ENCODE assay signal across 9 cellular contexts in the genomic region with DNA sequence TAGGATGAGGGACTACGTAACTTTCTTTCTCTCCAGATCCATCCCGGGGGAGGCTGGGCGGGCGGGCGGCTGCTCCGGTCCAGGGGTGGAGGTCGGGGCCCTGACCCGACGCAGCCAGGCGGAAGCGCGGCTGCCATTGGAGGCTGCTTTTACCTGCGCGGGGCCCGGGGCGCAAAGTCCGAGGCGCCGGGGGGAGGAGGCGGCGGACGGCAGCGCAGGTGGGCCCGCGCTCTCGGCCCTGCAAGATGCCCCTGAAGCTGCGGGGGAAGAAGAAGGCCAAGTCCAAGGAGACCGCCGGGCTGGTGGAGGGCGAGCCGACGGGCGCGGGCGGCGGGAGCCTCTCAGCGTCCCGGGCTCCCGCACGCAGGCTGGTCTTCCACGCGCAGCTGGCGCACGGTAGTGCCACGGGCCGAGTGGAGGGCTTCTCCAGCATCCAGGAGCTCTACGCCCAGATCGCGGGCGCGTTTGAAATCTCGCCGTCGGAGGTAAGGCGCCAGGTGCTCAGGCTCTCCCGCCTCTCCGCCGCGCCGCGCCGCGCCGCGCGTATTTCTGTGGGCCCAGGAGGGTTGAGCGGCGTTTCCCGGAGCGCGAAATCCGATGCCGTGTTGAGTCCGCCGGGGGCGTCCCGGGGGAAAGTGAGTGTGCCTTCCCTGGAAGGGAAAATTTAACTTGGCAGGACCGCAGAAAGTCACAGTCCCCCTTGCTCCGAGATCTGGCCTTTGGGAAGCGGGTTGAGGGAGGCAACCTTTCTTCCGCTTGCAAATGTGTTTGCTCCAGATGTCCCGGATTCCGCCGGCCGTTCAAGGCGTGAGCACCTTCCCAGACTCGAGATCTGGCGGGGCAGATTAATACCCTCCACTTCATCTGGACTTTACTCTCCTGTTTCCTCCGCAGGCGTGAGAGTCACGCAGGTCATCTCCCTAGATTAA. TPM values are rescaled to one million over a fixed set of nuclear protein-coding genes. Genes with fewer than 3 reads are reported as not detected.
DNase-seq lines count a peak whose midpoint lies in the region; FAIRE-seq and TF ChIP-seq lines count a peak whose summit lies in the region.
"Had no signal": no experiment of that assay in that cellular context is flagged by ENCODE, and none has a peak within 500 bp of the region (broad histone marks: within the 10 kb centered on the region; RNA-seq: fewer than 3 reads in every experiment).

A gene with protein sequence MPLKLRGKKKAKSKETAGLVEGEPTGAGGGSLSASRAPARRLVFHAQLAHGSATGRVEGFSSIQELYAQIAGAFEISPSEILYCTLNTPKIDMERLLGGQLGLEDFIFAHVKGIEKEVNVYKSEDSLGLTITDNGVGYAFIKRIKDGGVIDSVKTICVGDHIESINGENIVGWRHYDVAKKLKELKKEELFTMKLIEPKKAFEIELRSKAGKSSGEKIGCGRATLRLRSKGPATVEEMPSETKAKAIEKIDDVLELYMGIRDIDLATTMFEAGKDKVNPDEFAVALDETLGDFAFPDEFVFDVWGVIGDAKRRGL (plus strand): TSS at position 117 of the 929 bp plus-strand sequence. CDS start 129 bp downstream, at position 246.

- peak within 1 kb of the TSS; percentile 53 for H3K27ac ChIP-seq in endothelial cell of umbilical vein (ENCODE audit: insufficient read depth, low read depth, low read length)
- peak within 1 kb of the TSS; percentile 84 to 88 for H3K27ac ChIP-seq in mucosa of rectum (ENCODE audit: low read depth in 2 of 2, low read length in 2 of 2)
- H3K27ac ChIP-seq in testis: peak within 1 kb of the TSS; percentile 67 to 68
- H3K27ac ChIP-seq: BLaER1 treated with 17β-estradiol and CSF1 and Interleukin-3, amounts not matched to agents 10 nM and 100 nM had no signal

- no peaks in the 10 kb centered on the region for H3K79me2 ChIP-seq in endothelial cell of umbilical vein (ENCODE audit: control insufficient read depth, insufficient read depth, low read length)

- TF ChIP-seq CTCF in endothelial cell of umbilical vein (IDR thresholded peaks at IDR 0.05; ENCODE audit: extremely low read depth in 1 of 2, insufficient read depth in 1 of 2, low read depth in 1 of 2, low read length in 2 of 2) (no peak), testis (IDR thresholded peaks at IDR 0.05) (no peak)

- peak within 1 kb of the TSS; percentile 93 for H3K4me2 ChIP-seq in endothelial cell of umbilical vein (ENCODE audit: insufficient read depth, low read length)
- H3K4me2 ChIP-seq: BLaER1 treated with 17β-estradiol and CSF1 and Interleukin-3, amounts not matched to agents 10 nM and 100 nM had no signal

- DNase-seq in NCI-H2227 (lab: John Stamatoyannopoulos, UW; ENCODE audit: unreplicated experiment) (peak; percentile 43), NCI-H2227 treated with DMSO at 0.1 percent for 48 hours (lab: John Stamatoyannopoulos, UW) (no peak), endothelial cell of umbilical vein (ENCODE audit: low read depth, low spot score) (peak; percentile 59), testis (peak; percentile 51), NCI-H1436 treated with DMSO at 0.1 percent for 48 hours (lab: John Stamatoyannopoulos, UW) (no peak), occipital lobe (lab: John Stamatoyannopoulos, UW) (no peak)
- DNase-seq in activated CD4-positive, CD25-positive, alpha-beta regulatory T cell treated with anti-CD3 and anti-CD28 coated beads, Interleukin-2, amount 50 U/mL, for 72 hours: peak; percentile 34

- peak within 1 kb of the TSS; percentile 63 to 74 (median 73) for H3K4me3 ChIP-seq in endothelial cell of umbilical vein (replicated peaks in 1 of 3; ENCODE audit: insufficient read depth in 1 of 3, low read depth in 1 of 3, low read length in 3 of 3)
- peak within 1 kb of the TSS; percentile 85 to 88 for H3K4me3 ChIP-seq in mucosa of rectum (ENCODE audit: low read length in 2 of 2)
- peak within 1 kb of the TSS; percentile 61 to 71 for H3K4me3 ChIP-seq in testis
- H3K4me3 ChIP-seq: BLaER1 treated with 17β-estradiol and CSF1 and Interleukin-3, amounts not matched to agents 10 nM and 100 nM had no signal

- TF ChIP-seq POLR2A in endothelial cell of umbilical vein (IDR thresholded peaks at IDR 0.05; ENCODE audit: low read depth, low read length): no peak
- TF ChIP-seq POLR2A in testis (IDR thresholded peaks at IDR 0.05): no peak

- H3K9ac ChIP-seq in endothelial cell of umbilical vein (replicated peaks; ENCODE audit: extremely low read depth, insufficient read depth, low read length): peak within 1 kb of the TSS; percentile 82
- peak within 1 kb of the TSS; percentile 79 to 90 for H3K9ac ChIP-seq in mucosa of rectum (ENCODE audit: low read depth in 1 of 2, low read length in 2 of 2)
- H3K9ac ChIP-seq: BLaER1 treated with 17β-estradiol and CSF1 and Interleukin-3, amounts not matched to agents 10 nM and 100 nM had no signal

- no peaks in the 10 kb centered on the region for H3K27me3 ChIP-seq in endothelial cell of umbilical vein (ENCODE audit: control insufficient read depth in 2 of 2, insufficient read depth in 2 of 2, low read length in 2 of 2)
- peaks cover 0 to 4% of the 10 kb centered on the region in 2 donors for H3K27me3 ChIP-seq in mucosa of rectum (ENCODE audit: control insufficient read depth in 2 of 2, insufficient read depth in 2 of 2, low read length in 2 of 2)
- H3K27me3 ChIP-seq in testis: no peaks in the 10 kb centered on the region
- H3K27me3 ChIP-seq: BLaER1 treated with 17β-estradiol and CSF1 and Interleukin-3, amounts not matched to agents 10 nM and 100 nM had no signal

- intact Hi-C loops in endothelial cell of umbilical vein (cut with micrococcal nuclease): loop anchor here (1.0 to 2.0 kb wide), 3 partner anchors 38 to 68 kb away; partner anchors contain the start of gene FUBP1
- intact Hi-C loops in testis (cut with DNase I; ENCODE audit: low total_unique reads): no loop called here

- no peaks in the 10 kb centered on the region for H3K9me1 ChIP-seq in endothelial cell of umbilical vein (replicated peaks; ENCODE audit: control insufficient read depth, extremely low read depth, insufficient read depth, low read length)

- POLR2A ChIA-PET in endothelial cell of umbilical vein (lab: Charles Lee): interaction anchor here (1.0 to 2.2 kb wide), 4 partner anchors 32 to 51 kb away, joined by 3 to 14 read pairs (median 5); partner anchors contain the start of gene DNAJB4

- H3K36me3 ChIP-seq in endothelial cell of umbilical vein (ENCODE audit: control insufficient read depth in 2 of 2, extremely low read depth in 1 of 2, insufficient read depth in 2 of 2, low read length in 2 of 2) (no peaks in the 10 kb centered on the region), mucosa of rectum (ENCODE audit: control insufficient read depth in 2 of 2, insufficient read depth in 2 of 2, low read length in 2 of 2) (no peaks in the 10 kb centered on the region), testis (ENCODE audit: low read depth, missing control alignments) (no peaks in the 10 kb centered on the region)
- H3K36me3 ChIP-seq: BLaER1 treated with 17β-estradiol and CSF1 and Interleukin-3, amounts not matched to agents 10 nM and 100 nM had no signal

- WGBS in testis, 2 donors: 1 to 2% methylated on average over 25 to 79 of the region's 91 CpGs

- dilution Hi-C loops in endothelial cell of umbilical vein (cut with MboI; ENCODE audit: extremely low pct_ligation_motif_present, low sequenced_read_pairs): no loop called here

- CTCF ChIA-PET in endothelial cell of umbilical vein (lab: Charles Lee): interaction anchor here (0.7 to 8.4 kb wide), 10 partner anchors 8 to 70 kb away, joined by 3 to 68 read pairs (median 5); no protein-coding TSS in a partner anchor

- H2AFZ ChIP-seq in endothelial cell of umbilical vein (ENCODE audit: low read depth, low read length): peak within 1 kb of the TSS; percentile 97

- BruUV-seq in endothelial cell of umbilical vein (replicated peaks; lab: Mats Ljungman, UMichigan): TSS peak; percentile 23

- peak; percentile 31 for FAIRE-seq in endothelial cell of umbilical vein (lab: Jason Lieb, UNC)

- peaks cover 31% of the 10 kb centered on the region for H3K4me1 ChIP-seq in endothelial cell of umbilical vein (ENCODE audit: control insufficient read depth, extremely low read depth, insufficient read depth, low read length)
- peaks cover 3 to 11% of the 10 kb centered on the region in 2 donors for H3K4me1 ChIP-seq in mucosa of rectum (ENCODE audit: control insufficient read depth in 2 of 2, insufficient read depth in 2 of 2, low read length in 2 of 2)
- H3K4me1 ChIP-seq in testis: no peaks in the 10 kb centered on the region
- H3K4me1 ChIP-seq: BLaER1 treated with 17β-estradiol and CSF1 and Interleukin-3, amounts not matched to agents 10 nM and 100 nM had no signal

- H3K9me3 ChIP-seq in endothelial cell of umbilical vein (replicated peaks; ENCODE audit: control insufficient read depth, insufficient read depth, low read length): no peaks in the 10 kb centered on the region
- H3K9me3 ChIP-seq in mucosa of rectum (ENCODE audit: control insufficient read depth in 2 of 2, low read length in 2 of 2): no peaks in the 10 kb centered on the region
- H3K9me3 ChIP-seq in testis: no peaks in the 10 kb centered on the region

- H4K20me1 ChIP-seq in endothelial cell of umbilical vein (replicated peaks; ENCODE audit: control insufficient read depth, extremely low read depth, insufficient read depth, low read length): no peaks in the 10 kb centered on the region
- H4K20me1 ChIP-seq: BLaER1 treated with 17β-estradiol and CSF1 and Interleukin-3, amounts not matched to agents 10 nM and 100 nM had no signal

TF ChIP-seq in endothelial cell of umbilical vein, 7 proteins besides CTCF, POLR2A, EP300 and RAD21:
- TF ChIP-seq FOS (IDR thresholded peaks at IDR 0.05; ENCODE audit: borderline replicate concordance, insufficient read depth, low read length) (no peak), MAX (IDR thresholded peaks at IDR 0.05; ENCODE audit: insufficient read depth, insufficient read length) (no peak), POLR2AphosphoS5 (IDR thresholded peaks at IDR 0.05; ENCODE audit: insufficient read depth, low read depth, low read length) (peak; percentile 51)

RNA-seq across cellular contexts. Expression of the gene that starts here (rescaled TPM):
- total RNA-seq in endothelial cell of umbilical vein (7.7 and 9.6 TPM in 2 replicates), testis (1 to 10 TPM; 2.0 to 2.4 TPM), occipital lobe (0.47 TPM)
- polyA plus RNA-seq in endothelial cell of umbilical vein (2.1 and 2.8 TPM in 2 replicates), testis (ENCODE audit: insufficient read depth, low read depth, low replicate concordance) (1.9 TPM)
- polyA plus RNA-seq in endothelial cell of umbilical vein (2011; cell fraction: cytosol; rRNA removed): 2.9 and 3.1 TPM in 2 replicates
- polyA plus RNA-seq in endothelial cell of umbilical vein (2011; cell fraction: nucleus; rRNA removed): 2.8 and 3.6 TPM in 2 replicates
- polyA plus RNA-seq in endothelial cell of umbilical vein (2012): 1.4 and 2.8 TPM in 2 replicates
- polyA minus RNA-seq in endothelial cell of umbilical vein: 4.6 and 5.6 TPM in 2 replicates
- not detected for polyA minus RNA-seq in endothelial cell of umbilical vein (2011; cell fraction: cytosol; rRNA and poly(A)+ RNA removed)
- polyA minus RNA-seq in endothelial cell of umbilical vein (2011; cell fraction: nucleus; rRNA and poly(A)+ RNA removed): 13.6 and 15.2 TPM in 2 replicates

Comparison
In these comparisons a context has a peak if more than half of its experiments do, and no peak if none do; other contexts are left out.
1. DNase-seq: peak in NCI-H2227 (single experiment), activated CD4-positive, CD25-positive, alpha-beta regulatory T cell treated with anti-CD3 and anti-CD28 coated beads, Interleukin-2, amount 50 U/mL, for 72 hours (single experiment), endothelial cell of umbilical vein (single experiment) and testis (single experiment); none in NCI-H2227 treated with DMSO at 0.1 percent for 48 hours (single experiment), NCI-H1436 treated with DMSO at 0.1 percent for 48 hours (single experiment) and occipital lobe (single experiment).
2. Peak in every context shown above with its lines, with median percentiles within 50 percentile points of each other: H3K27ac ChIP-seq and H3K4me3 ChIP-seq.